In the genomic region with DNA sequence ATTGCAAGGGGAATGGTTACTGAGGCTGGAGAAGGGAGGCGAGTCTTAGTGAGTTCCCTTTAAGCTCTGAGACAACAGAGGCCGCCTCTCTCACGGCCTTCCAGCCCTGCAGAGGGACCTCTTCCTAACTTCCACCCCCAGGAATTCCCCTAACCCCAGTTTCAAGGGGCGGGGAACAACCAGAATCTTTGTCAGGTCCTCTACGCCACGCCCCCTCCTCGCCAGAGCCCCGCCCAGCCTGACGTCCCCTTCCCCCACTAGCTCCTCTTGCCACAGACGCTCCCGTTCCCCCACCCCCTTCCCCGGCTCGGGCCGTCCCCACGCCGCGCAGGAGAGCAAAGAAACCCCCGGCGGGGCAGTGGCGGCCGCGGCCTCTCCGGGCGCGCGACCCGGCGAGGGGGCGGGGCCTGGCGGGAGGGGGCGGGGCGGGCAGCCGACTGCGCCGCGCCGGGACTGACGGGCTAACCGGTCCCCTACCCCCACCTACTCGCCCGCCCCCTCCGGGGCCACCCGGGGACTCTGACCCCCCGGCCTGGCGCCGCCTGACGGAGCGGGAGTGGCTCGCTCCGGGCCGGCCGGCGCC, we compare ENCODE assay signal across 8 cellular contexts. TPM values are rescaled to one million over a fixed set of nuclear protein-coding genes. Genes with fewer than 3 reads are reported as not detected.
A peak's percentile ranks its signal among the peaks of the same experiment; 100 is the strongest.
DNase-seq lines count a peak whose midpoint lies in the region; ATAC-seq and TF ChIP-seq lines count a peak whose summit lies in the region.

No MANE protein-coding gene starts in this region.

- peaks cover 14% of the 10 kb centered on the region for H3K36me3 ChIP-seq in SJSA1
- H3K36me3 ChIP-seq in gastroesophageal sphincter: no peaks in the 10 kb centered on the region
- H3K36me3 ChIP-seq in neutrophil: no peaks in the 10 kb centered on the region
- H3K36me3 ChIP-seq in subcutaneous abdominal adipose tissue (ENCODE audit: control insufficient read depth in 5 of 5, insufficient read depth in 5 of 5, low read length in 5 of 5): no peaks in the 10 kb centered on the region

- H3K9me3 ChIP-seq in SJSA1 (replicated peaks): no peaks in the 10 kb centered on the region
- no peaks in the 10 kb centered on the region for H3K9me3 ChIP-seq in gastroesophageal sphincter
- H3K9me3 ChIP-seq in neutrophil: no peaks in the 10 kb centered on the region
- no peaks in the 10 kb centered on the region for H3K9me3 ChIP-seq in subcutaneous abdominal adipose tissue (ENCODE audit: control insufficient read depth in 5 of 5, low read length in 5 of 5)

- 0% methylated on average over 2 of the region's 53 CpGs; no CpG with 5 or more reads in 1 of the 2 donors for WGBS in gastroesophageal sphincter (ENCODE audit: low coverage in 1 of 2), 2 donors

- no peak for TF ChIP-seq POLR2A in gastroesophageal sphincter (IDR thresholded peaks at IDR 0.05)

- H3K9ac ChIP-seq in subcutaneous abdominal adipose tissue (ENCODE audit: low read length in 5 of 5): peak overlapping the region; percentile 17 to 86 (median 76)

- no peak for TF ChIP-seq EP300 in gastroesophageal sphincter (IDR thresholded peaks at IDR 0.05)

- TF ChIP-seq CTCF in gastroesophageal sphincter (IDR thresholded peaks at IDR 0.05): no peak
- TF ChIP-seq CTCF in neutrophil (IDR thresholded peaks at IDR 0.05): no peak

- H3K4me3 ChIP-seq in SJSA1 (peak overlapping the region; percentile 76), gastroesophageal sphincter (peak overlapping the region; percentile 73 to 90), neutrophil (ENCODE audit: low read depth in 1 of 2, low read length in 1 of 2) (peak overlapping the region; percentile 70 to 87), subcutaneous abdominal adipose tissue (ENCODE audit: low read depth in 1 of 5, low read length in 5 of 5) (peak overlapping the region; percentile 71 to 84 (median 73))

- DNase-seq in Daoy (ENCODE audit: low read depth): peak; percentile 94
- DNase-seq in LHCN-M2 (ENCODE audit: low read depth): peak; percentile 91
- DNase-seq in SJSA1 (ENCODE audit: low read depth in 1 of 2, low spot score in 2 of 2): peak; percentile 82 to 95
- DNase-seq in activated naive CD4-positive, alpha-beta T cell treated with Interleukin-2 at 50 U/mL for 16 hours: peak; percentile 96

- ATAC-seq in GM21825 (IDR thresholded peaks at IDR 0.05; ENCODE audit: unreplicated experiment): peak; percentile 63
- peak; percentile 89 for ATAC-seq in gastroesophageal sphincter

- peak overlapping the region; percentile 89 for H3K27ac ChIP-seq in SJSA1
- H3K27ac ChIP-seq in gastroesophageal sphincter: peak overlapping the region; percentile 77 to 97 (median 94)
- H3K27ac ChIP-seq in neutrophil: peak overlapping the region; percentile 87
- H3K27ac ChIP-seq in subcutaneous abdominal adipose tissue (ENCODE audit: low read depth, low read length): peak overlapping the region; percentile 96

- no peaks in the 10 kb centered on the region for H3K27me3 ChIP-seq in SJSA1 (replicated peaks)
- no peaks in the 10 kb centered on the region for H3K27me3 ChIP-seq in gastroesophageal sphincter
- H3K27me3 ChIP-seq in neutrophil: peaks cover 7% of the 10 kb centered on the region
- H3K27me3 ChIP-seq in subcutaneous abdominal adipose tissue (ENCODE audit: control insufficient read depth in 5 of 5, insufficient read depth in 4 of 5, low read length in 5 of 5): no peaks in the 10 kb centered on the region

- H3K4me1 ChIP-seq in SJSA1 (replicated peaks) (peaks cover 48% of the 10 kb centered on the region), gastroesophageal sphincter (peaks cover 0 to 51% (median 6%) of the 10 kb centered on the region in 3 donors), neutrophil (ENCODE audit: control insufficient read depth in 1 of 2, insufficient read depth in 1 of 2, low read depth in 1 of 2, low read length in 1 of 2) (peaks cover 22 to 29% of the 10 kb centered on the region in 2 experiments), subcutaneous abdominal adipose tissue (ENCODE audit: control insufficient read depth in 5 of 5, insufficient read depth in 5 of 5, low read length in 5 of 5) (peaks cover 4 to 36% (median 29%) of the 10 kb centered on the region in 5 donors)

RNA-seq across cellular contexts. Expression of a gene that starts 12.2 kb away (rescaled TPM):
- 19.3 and 33.7 TPM in 2 replicates for total RNA-seq in Daoy (2014; rRNA removed; shearing (Covaris generic))
- total RNA-seq in LHCN-M2 (2014; rRNA removed) (0.77 and 0.86 TPM in 2 replicates), gastroesophageal sphincter (not detected)
- 0.70 TPM for polyA plus RNA-seq in LHCN-M2 (2012)
- 7.9 and 18.6 TPM in 2 replicates for total RNA-seq in SJSA1 (2014; rRNA removed; shearing (Covaris generic))

RNA-seq across cellular contexts. Expression of a gene that starts 17.6 kb away (rescaled TPM):
- total RNA-seq in Daoy (2014; rRNA removed; shearing (Covaris generic)): 86.6 and 99.3 TPM in 2 replicates
- total RNA-seq in LHCN-M2 (2014; rRNA removed) (48.6 and 52.1 TPM in 2 replicates), gastroesophageal sphincter (100 to 1,000 TPM in 2 of 4 donors, 10 to 100 TPM in 2; 57.5 to 143 (median 106) TPM)
- polyA plus RNA-seq in LHCN-M2 (2012): 54.3 TPM
- 79.3 and 80.8 TPM in 2 replicates for total RNA-seq in SJSA1 (2014; rRNA removed; shearing (Covaris generic))

Comparison
In these comparisons a context has a peak if more than half of its experiments do, and no peak if none do; other contexts are left out.
1. Peak in every context shown above with its lines: DNase-seq, ATAC-seq, H3K4me3 ChIP-seq and H3K27ac ChIP-seq.